In genomic region chr9:113632776-113633590, GRCh38 we compare ENCODE assay signal across 14 cellular contexts.
A peak's percentile ranks its signal among the peaks of the same experiment; 100 is the strongest.
DNase-seq lines count a peak whose midpoint lies in the region; ATAC-seq and TF ChIP-seq lines count a peak whose summit lies in the region.
"Had no signal": no experiment of that assay in that cellular context is flagged by ENCODE, and none has a peak within 500 bp of the region (broad histone marks: within the 10 kb centered on the region; RNA-seq: fewer than 3 reads in every experiment).

No MANE protein-coding gene starts in this region.

- H3K36me3 ChIP-seq in lung (ENCODE audit: control insufficient read depth in 2 of 2, insufficient read depth in 2 of 2, low read length in 2 of 2) (no peaks in the 10 kb centered on the region), upper lobe of right lung (no peaks in the 10 kb centered on the region), HAP-1 (replicated peaks) (no peaks in the 10 kb centered on the region), H7 (replicated peaks; ENCODE audit: control insufficient read depth, insufficient read depth, low read length) (no peaks in the 10 kb centered on the region)

- no peaks in the 10 kb centered on the region for H3K9me3 Mint-ChIP-seq in activated T-helper 17 cell treated with anti-CD3 and anti-CD28 coated beads, Interleukin-2, amount 50 U/mL, for 72 hours

- no peak overlapping the region for H3K4me3 ChIP-seq in lung
- no peak overlapping the region for H3K4me3 ChIP-seq in upper lobe of right lung
- no peak overlapping the region for H3K4me3 ChIP-seq in HAP-1
- H3K4me3 ChIP-seq in H7 (ENCODE audit: insufficient read depth, low read depth, low read length): no peak overlapping the region
- H3K4me3 ChIP-seq: SK-N-MC had no signal

- in situ Hi-C loops in HAP-1 (cut with MboI; ENCODE audit: low sequenced_read_pairs): no loop called here

- H3K27me3 ChIP-seq in lung (ENCODE audit: control insufficient read depth, insufficient read depth) (no peaks in the 10 kb centered on the region), upper lobe of right lung (no peaks in the 10 kb centered on the region), HAP-1 (ENCODE audit: low read depth) (0 out of 2 replicates have a peak, but pooled peaks cover 3% of the 10 kb centered on the region), H7 (ENCODE audit: control insufficient read depth, insufficient read depth, low read length) (no peaks in the 10 kb centered on the region; the same call in 1 of the 2 replicates)

- H3K27ac Mint-ChIP-seq in activated T-helper 17 cell treated with anti-CD3 and anti-CD28 coated beads, Interleukin-2, amount 50 U/mL, for 72 hours: peak overlapping the region; percentile 35

- peak; percentile 73 for DNase-seq in stimulated activated CD4-positive, alpha-beta T cell treated with anti-CD3 and anti-CD28 coated beads, Interleukin-1b, Interleukin-23, amount 100 ng/mL, for 48 hours
- no peak for DNase-seq in stimulated activated CD4-positive, alpha-beta T cell treated with anti-CD3 and anti-CD28 coated beads, Interleukin-2, amount 100 ng/mL, for 48 hours
- DNase-seq in lung (ENCODE audit: low spot score) (no peak), upper lobe of right lung (peak; percentile 45), HAP-1 (ENCODE audit: low spot score in 2 of 2) (no peak), H7 (no peak)
- DNase-seq: activated CD4-positive, alpha-beta T cell treated with anti-CD3 and anti-CD28 coated beads for 1 hour; C1 segment of cervical spinal cord; hypothalamus; NCI-H1417 treated with DMSO at 0.1 percent for 48 hours; NCI-H774 had no signal

- no peaks in the 10 kb centered on the region for H3K36me3 Mint-ChIP-seq in activated T-helper 17 cell treated with anti-CD3 and anti-CD28 coated beads, Interleukin-2, amount 50 U/mL, for 72 hours (ENCODE audit: low read depth)

- intact Hi-C loops in upper lobe of right lung (cut with DNase I): no loop called here

- no peak for TF ChIP-seq CTCF in lung (IDR thresholded peaks at IDR 0.05; ENCODE audit: control extremely low read depth, extremely low read depth)
- no peak for TF ChIP-seq CTCF in upper lobe of right lung (IDR thresholded peaks at IDR 0.05)

- H3K27ac ChIP-seq in lung (ENCODE audit: low read depth in 1 of 2, low read length in 1 of 2) (no peak overlapping the region), upper lobe of right lung (no peak overlapping the region)
- H3K27ac ChIP-seq: SK-N-MC had no signal

- peaks cover 4% of the 10 kb centered on the region for H3K4me1 Mint-ChIP-seq in activated T-helper 17 cell treated with anti-CD3 and anti-CD28 coated beads, Interleukin-2, amount 50 U/mL, for 72 hours

- H3K9me3 ChIP-seq in lung (ENCODE audit: control insufficient read depth in 2 of 2, insufficient read depth in 1 of 2, low read length in 1 of 2) (no peaks in the 10 kb centered on the region), upper lobe of right lung (no peaks in the 10 kb centered on the region), HAP-1 (no peaks in the 10 kb centered on the region)

- peaks cover 0 to 5% of the 10 kb centered on the region in 2 donors for H3K4me1 ChIP-seq in lung (ENCODE audit: control insufficient read depth in 2 of 2, insufficient read depth in 2 of 2, low read length in 2 of 2)
- H3K4me1 ChIP-seq in upper lobe of right lung: no peaks in the 10 kb centered on the region
- H3K4me1 ChIP-seq in HAP-1: no peaks in the 10 kb centered on the region

- WGBS in lung, 2 donors: 60 to 65% methylated on average over 15 of the region's 15 CpGs

- no peak overlapping the region for H3K4me3 Mint-ChIP-seq in activated T-helper 17 cell treated with anti-CD3 and anti-CD28 coated beads, Interleukin-2, amount 50 U/mL, for 72 hours

- peak; percentile 82 for ATAC-seq in activated T-helper 17 cell treated with anti-CD3 and anti-CD28 coated beads, Interleukin-2, amount 50 U/mL, for 72 hours (replicated peaks)
- ATAC-seq in lung (ENCODE audit: insufficient read depth, low FRiP score) (peak; percentile 37), upper lobe of right lung (peak; percentile 31), GM18517 (IDR thresholded peaks at IDR 0.05; ENCODE audit: unreplicated experiment) (no peak)

- H3K27me3 Mint-ChIP-seq in activated T-helper 17 cell treated with anti-CD3 and anti-CD28 coated beads, Interleukin-2, amount 50 U/mL, for 72 hours: peaks cover 9% of the 10 kb centered on the region

Comparison
In these comparisons a context has a peak if more than half of its experiments do, and no peak if none do; other contexts are left out.
1. DNase-seq: peak in stimulated activated CD4-positive, alpha-beta T cell treated with anti-CD3 and anti-CD28 coated beads, Interleukin-1b, Interleukin-23, amount 100 ng/mL, for 48 hours (single experiment) and upper lobe of right lung (single experiment); none in stimulated activated CD4-positive, alpha-beta T cell treated with anti-CD3 and anti-CD28 coated beads, Interleukin-2, amount 100 ng/mL, for 48 hours (0 of 2), lung (single experiment), HAP-1 (0 of 2) and H7 (single experiment).